Comparison of ENCODE assay signal across 20 cellular contexts in the genomic region with DNA sequence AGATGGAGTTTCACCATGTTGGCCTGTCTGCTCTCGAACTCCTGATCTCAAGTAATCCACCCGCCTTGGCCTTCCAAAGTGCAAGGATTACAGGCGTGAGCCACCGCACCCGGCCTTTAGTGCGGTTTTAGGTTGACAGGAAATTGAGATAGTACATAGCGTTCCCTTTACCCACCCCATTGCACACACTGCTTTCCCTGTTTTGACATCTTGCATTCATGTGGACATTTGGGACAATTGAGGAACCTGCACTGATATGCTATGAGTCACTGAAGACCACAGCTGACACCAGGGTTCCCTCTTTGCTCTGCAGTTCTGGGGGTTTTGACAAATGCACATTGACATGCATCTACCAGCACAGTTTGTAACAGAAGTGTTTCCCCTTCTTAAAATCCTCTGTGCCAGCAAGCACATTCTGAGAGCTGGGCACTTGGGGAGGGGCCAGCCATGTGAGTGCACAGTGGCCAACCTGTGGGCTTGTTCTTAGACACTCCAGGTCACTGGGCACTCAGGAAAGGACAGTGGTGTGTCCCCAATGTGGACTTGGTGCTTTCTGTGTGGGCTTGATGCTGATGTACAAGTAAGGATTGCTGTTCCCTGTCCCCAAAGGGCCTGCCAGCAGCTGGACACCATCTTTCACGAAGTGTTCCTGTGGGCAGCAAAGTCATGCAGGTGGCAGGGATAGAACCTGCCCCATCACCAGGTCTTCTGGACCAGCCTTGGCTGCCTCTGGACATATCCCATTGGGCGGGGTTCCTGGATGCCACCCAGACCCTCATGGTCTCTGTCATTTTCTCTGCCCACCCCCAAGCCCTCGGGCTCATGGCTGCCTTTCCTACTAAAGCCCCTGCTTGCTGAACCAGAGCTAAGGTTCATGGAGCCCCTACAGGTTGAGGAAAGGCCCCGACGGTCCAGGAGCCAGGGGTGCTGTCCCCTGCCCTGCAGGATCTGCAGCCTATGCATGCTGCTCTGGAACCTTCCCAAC.
"Had no signal": no experiment of that assay in that cellular context is flagged by ENCODE, and none has a peak within 500 bp of the region (broad histone marks: within the 10 kb centered on the region; RNA-seq: fewer than 3 reads in every experiment).

No MANE protein-coding gene starts in this region.

- H3K27ac ChIP-seq: body of pancreas, heart right ventricle, left ventricle myocardium inferior, parathyroid adenoma, stomach, testis, VCaP had no signal

- H3K36me3 ChIP-seq: heart right ventricle, left ventricle myocardium inferior, stomach had no signal

- ATAC-seq: activated CD8-positive, alpha-beta memory T cell treated with anti-CD3 and anti-CD28 coated beads, Interleukin-2, amount 10 ng/mL, durations not matched to agents 7 days and 5 days; activated CD8-positive, alpha-beta T cell treated with anti-CD3 and anti-CD28 coated beads for 36 hours; activated naive CD8-positive, alpha-beta T cell treated with anti-CD3 and anti-CD28 coated beads, Interleukin-2, amount 50 U/mL, for 24 hours; body of pancreas; heart right ventricle; sciatic nerve; stimulated activated effector memory CD8-positive, alpha-beta T cell treated with anti-CD3 and anti-CD28 coated beads, Interleukin-12 subunit alpha, Interleukin-12 subunit beta, amount 100 ng/mL, for 72 hours had no signal

- H3K4me3 ChIP-seq: body of pancreas, heart right ventricle, left ventricle myocardium inferior, stomach, testis had no signal

- H3K9me3 ChIP-seq: body of pancreas, heart right ventricle, left ventricle myocardium inferior, stomach, testis had no signal

- H3K4me1 ChIP-seq: body of pancreas, heart right ventricle, left ventricle myocardium inferior, parathyroid adenoma, stomach, testis had no signal

- H3K27me3 ChIP-seq: body of pancreas, testis had no signal

- DNase-seq: activated CD4-positive, alpha-beta T cell treated with anti-CD3 and anti-CD28 coated beads, Interleukin-2, amount 10 ng/mL, durations not matched to agents 7 days and 5 days; activated CD4-positive, CD25-positive, alpha-beta regulatory T cell treated with anti-CD3 and anti-CD28 coated beads, Interleukin-2, amount 50 U/mL, for 72 hours; activated CD8-positive, alpha-beta memory T cell treated with anti-CD3 and anti-CD28 coated beads, Interleukin-2, amount 10 ng/mL, durations not matched to agents 7 days and 5 days; activated CD8-positive, alpha-beta T cell treated with anti-CD3 and anti-CD28 coated beads for 36 hours; activated effector memory CD4-positive, alpha-beta T cell treated with anti-CD3 and anti-CD28 coated beads, Interleukin-2, amount 50 U/mL, for 16 hours; activated naive CD4-positive, alpha-beta T cell treated with anti-CD3 and anti-CD28 coated beads, Interleukin-2, amount 50 U/mL, for 16 hours; activated naive CD8-positive, alpha-beta T cell treated with anti-CD3 and anti-CD28 coated beads, Interleukin-2, amount 50 U/mL, for 24 hours; activated T-cell treated with anti-CD3 and anti-CD28 coated beads for 4 hours; effector CD4-positive, alpha-beta T cell; heart right ventricle; left ventricle myocardium inferior; small intestine; stimulated activated CD4-positive, alpha-beta T cell treated with anti-CD3 and anti-CD28 coated beads, Interleukin-2, amount 100 ng/mL, for 24 hours; stomach had no signal
